In genomic region chr17:64377769-64378282, GRCh38 we compare ENCODE assay signal across 1 cellular context.
TF ChIP-seq lines count a peak whose summit lies in the region.

No MANE protein-coding gene starts in this region.

TF ChIP-seq in IMR-90, 13 proteins besides CTCF, POLR2A, EP300 and RAD21 (continued from another document):
- TF ChIP-seq RCOR1 (IDR thresholded peaks at IDR 0.05; ENCODE audit: insufficient replicate concordance, low read length): no peak
- no peak for TF ChIP-seq MAZ (IDR thresholded peaks at IDR 0.05; ENCODE audit: borderline replicate concordance, low read depth, low read length)
- TF ChIP-seq CHD1 (IDR thresholded peaks at IDR 0.05; ENCODE audit: low read depth, low read length): no peak
- no peak for TF ChIP-seq NFE2L2 (IDR thresholded peaks at IDR 0.05; ENCODE audit: low read depth, low read length)
- TF ChIP-seq, protein P1, sequence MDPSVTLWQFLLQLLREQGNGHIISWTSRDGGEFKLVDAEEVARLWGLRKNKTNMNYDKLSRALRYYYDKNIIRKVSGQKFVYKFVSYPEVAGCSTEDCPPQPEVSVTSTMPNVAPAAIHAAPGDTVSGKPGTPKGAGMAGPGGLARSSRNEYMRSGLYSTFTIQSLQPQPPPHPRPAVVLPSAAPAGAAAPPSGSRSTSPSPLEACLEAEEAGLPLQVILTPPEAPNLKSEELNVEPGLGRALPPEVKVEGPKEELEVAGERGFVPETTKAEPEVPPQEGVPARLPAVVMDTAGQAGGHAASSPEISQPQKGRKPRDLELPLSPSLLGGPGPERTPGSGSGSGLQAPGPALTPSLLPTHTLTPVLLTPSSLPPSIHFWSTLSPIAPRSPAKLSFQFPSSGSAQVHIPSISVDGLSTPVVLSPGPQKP (IDR thresholded peaks at IDR 0.05; ENCODE audit: borderline replicate concordance, low read depth, low read length): no peak
TF ChIP-seq in IMR-90: peak in this region for 0.
